In the genomic region with DNA sequence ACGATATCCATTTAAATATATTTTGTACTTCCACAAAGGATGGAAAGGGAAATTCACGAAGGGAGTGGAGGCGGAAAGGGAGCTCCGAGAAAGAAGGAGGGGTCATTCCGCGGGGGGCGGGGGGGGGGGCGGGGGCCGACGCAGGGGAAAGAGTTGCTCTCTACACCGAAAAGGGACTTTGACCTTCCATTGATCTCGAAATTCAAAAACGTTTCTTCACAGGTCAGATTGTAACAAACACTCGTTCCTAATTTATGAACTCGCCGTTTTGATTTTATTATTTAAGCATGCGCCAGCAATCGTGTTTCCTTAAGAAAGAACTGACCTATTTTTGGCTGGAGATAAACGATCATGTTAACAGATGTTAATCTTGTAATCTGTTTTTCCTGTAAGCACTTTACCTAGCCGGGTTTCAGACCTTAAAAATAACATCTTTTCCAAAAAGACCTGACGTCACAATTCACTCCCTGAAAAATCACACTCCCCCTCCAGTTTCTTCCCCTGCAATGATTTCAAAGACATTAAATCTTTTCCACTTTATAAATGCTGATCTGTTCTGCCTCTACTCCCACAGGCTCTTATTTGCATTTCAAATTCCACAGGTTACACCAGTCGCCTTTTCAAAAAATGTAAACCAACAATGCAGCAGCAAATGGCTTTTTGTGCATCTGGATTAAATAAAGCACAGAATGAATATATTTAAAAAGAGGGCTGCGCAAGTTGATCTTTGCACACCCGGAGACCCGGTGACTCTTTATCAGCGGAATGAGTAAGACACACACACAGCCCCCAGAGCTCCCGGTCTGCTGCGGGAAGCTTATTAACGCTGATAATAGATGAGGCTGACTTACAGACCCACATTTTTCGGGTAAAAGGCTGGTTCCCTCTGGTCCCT, we compare ENCODE assay signal across 8 cellular contexts. TPM values are rescaled to one million over a fixed set of nuclear protein-coding genes. Genes with fewer than 3 reads are reported as not detected.
DNase-seq lines count a peak whose midpoint lies in the region; ATAC-seq and TF ChIP-seq lines count a peak whose summit lies in the region.

No MANE protein-coding gene starts in this region.

- H3K4me1 ChIP-seq in left lung (peaks cover 8 to 38% of the 10 kb centered on the region in 2 donors), stomach smooth muscle (ENCODE audit: control insufficient read depth, insufficient read depth, low read length) (peaks cover 15% of the 10 kb centered on the region)

- H3K27ac ChIP-seq in HL-60 (replicated peaks) (peak overlapping the region; percentile 92), RWPE1 (peak overlapping the region; percentile 93), left lung (peak overlapping the region; percentile 90 to 93), stomach smooth muscle (ENCODE audit: low read length) (peak overlapping the region; percentile 71)

- POLR2A ChIA-PET in RWPE1 (lab: Yijun Ruan, JAX; ENCODE audit: low non-redundant PET) = no interaction called here

- H3K4me3 ChIP-seq in HL-60 (replicated peaks; ENCODE audit: insufficient read depth, low read length) (peak overlapping the region; percentile 79), left lung (peak overlapping the region; percentile 63 to 83), stomach smooth muscle (ENCODE audit: low read length in 2 of 2) (peak overlapping the region; percentile 94 to 97)

- CTCF ChIA-PET in RWPE1 (lab: Yijun Ruan, JAX) = no interaction called here

- H3K27me3 ChIP-seq in HL-60 (ENCODE audit: insufficient read depth, poor library complexity, severe bottlenecking) (no peaks in the 10 kb centered on the region), left lung (peaks cover 0 to 10% of the 10 kb centered on the region in 2 donors), stomach smooth muscle (ENCODE audit: control insufficient read depth in 1 of 2, insufficient read depth in 2 of 2, low read length in 2 of 2) (no peaks in the 10 kb centered on the region)

- H3K9me3 ChIP-seq in left lung = no peaks in the 10 kb centered on the region
- no peaks in the 10 kb centered on the region for H3K9me3 ChIP-seq in stomach smooth muscle (ENCODE audit: control insufficient read depth in 2 of 2, low read length in 2 of 2)

- DNase-seq in DMS 273 (lab: John Stamatoyannopoulos, UW; ENCODE audit: unreplicated experiment) (peak; percentile 66), HL-60 (ENCODE audit: low read depth in 1 of 2, low spot score in 1 of 2) (peak in 1 of 2 experiments; percentile 35), RWPE1 (ENCODE audit: low spot score) (peak; percentile 79), cerebellar cortex (ENCODE audit: low spot score) (peak; percentile 19), left lung (peak in 1 of 2 donors; percentile 28), activated gamma-delta T cell treated with Interleukin-2 at 50 U/mL for 16 hours (no peak)

- H3K36me3 ChIP-seq in left lung (no peaks in the 10 kb centered on the region), stomach smooth muscle (ENCODE audit: control insufficient read depth in 2 of 2, insufficient read depth in 2 of 2, low read length in 2 of 2) (no peaks in the 10 kb centered on the region)

- ATAC-seq in GM19468 (IDR thresholded peaks at IDR 0.05; ENCODE audit: extremely low read depth, unreplicated experiment) = peak; percentile 1
- peak; percentile 34 for ATAC-seq in left lung

- TF ChIP-seq CTCF in HL-60 (IDR thresholded peaks at IDR 0.05; ENCODE audit: insufficient read depth, low read length) = no peak
- TF ChIP-seq CTCF in RWPE1 (conservative IDR thresholded peaks at IDR 0.05; ENCODE audit: low read depth) = no peak
- TF ChIP-seq CTCF in left lung (IDR thresholded peaks at IDR 0.05) = no peak

- intact Hi-C loops in left lung (cut with DNase I) = no loop called here

- peak overlapping the region; percentile 75 to 87 for H3K9ac ChIP-seq in stomach smooth muscle (ENCODE audit: low read length in 2 of 2)

RNA-seq across cellular contexts. Expression of a gene that starts 1.6 kb away (rescaled TPM):
- 10 to 100 TPM; 33.9 to 40.6 TPM for total RNA-seq in left lung
